ENCODE assay signal across 1 cellular context in genomic region chr20:48278961-48279481, GRCh38.
TF ChIP-seq lines count a peak whose summit lies in the region.

No MANE protein-coding gene starts in this region.

TF ChIP-seq in endothelial cell of umbilical vein, 7 proteins besides CTCF, POLR2A, EP300 and RAD21:
- peak; percentile 66 for TF ChIP-seq JUN (IDR thresholded peaks at IDR 0.05; ENCODE audit: borderline replicate concordance, insufficient read depth, insufficient read length, low read depth)
- TF ChIP-seq POLR2AphosphoS5 (IDR thresholded peaks at IDR 0.05; ENCODE audit: insufficient read depth, low read depth, low read length), result peak; percentile 50
- no peak for TF ChIP-seq MAX (IDR thresholded peaks at IDR 0.05; ENCODE audit: insufficient read depth, insufficient read length)
- TF ChIP-seq FOS (IDR thresholded peaks at IDR 0.05; ENCODE audit: borderline replicate concordance, insufficient read depth, low read length), result peak; percentile 61
- peak; percentile 87 for TF ChIP-seq GATA2 (IDR thresholded peaks at IDR 0.05; ENCODE audit: insufficient read depth, insufficient read length, low read depth, low read length)
